In the genomic region with DNA sequence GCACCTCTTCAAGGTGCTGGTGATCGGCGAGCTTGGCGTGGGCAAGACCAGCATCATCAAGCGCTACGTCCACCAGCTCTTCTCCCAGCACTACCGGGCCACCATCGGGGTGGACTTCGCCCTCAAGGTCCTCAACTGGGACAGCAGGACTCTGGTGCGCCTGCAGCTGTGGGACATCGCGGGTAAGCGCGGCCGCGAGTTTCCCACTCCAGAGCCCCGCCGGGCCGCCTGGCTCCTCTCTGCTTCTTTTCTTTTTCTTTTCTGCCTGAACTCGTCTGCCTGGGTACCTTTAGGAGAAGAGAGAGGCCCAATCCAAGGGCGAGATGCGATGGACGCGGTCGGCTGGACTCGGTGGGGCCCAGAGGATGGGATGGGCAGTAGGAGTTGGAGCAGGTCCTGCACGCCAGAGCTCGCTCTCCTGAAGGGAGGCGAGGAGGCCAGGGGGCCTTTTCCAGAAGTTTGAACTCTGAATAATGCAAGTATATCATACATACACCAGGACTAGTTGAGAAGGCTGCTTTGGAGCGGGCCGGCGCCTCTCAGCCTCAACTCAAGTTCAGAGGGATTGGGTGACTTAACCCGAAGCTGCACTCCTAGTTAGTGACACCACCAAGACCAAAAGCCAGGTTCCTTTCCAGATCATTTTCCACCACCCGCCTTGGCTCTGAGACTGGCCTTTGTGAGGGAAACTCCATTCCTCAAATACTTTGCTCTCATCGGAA, we compare ENCODE assay signal across 9 cellular contexts. TPM values are rescaled to one million over a fixed set of nuclear protein-coding genes. Genes with fewer than 3 reads are reported as not detected.
DNase-seq lines count a peak whose midpoint lies in the region; ATAC-seq, FAIRE-seq and TF ChIP-seq lines count a peak whose summit lies in the region.
"Had no signal": no experiment of that assay in that cellular context is flagged by ENCODE, and none has a peak within 500 bp of the region (broad histone marks: within the 10 kb centered on the region; RNA-seq: fewer than 3 reads in every experiment).

No MANE protein-coding gene starts in this region.

- peak overlapping the region; percentile 63 for H3K4me3 Mint-ChIP-seq in activated naive CD8-positive, alpha-beta T cell treated with anti-CD3 and anti-CD28 coated beads, Interleukin-2, amount 50 U/mL, for 24 hours

- ATAC-seq in A549 = peak; percentile 60 to 76
- peak; percentile 22 for ATAC-seq in GM19324 (IDR thresholded peaks at IDR 0.05; ENCODE audit: low FRiP score, unreplicated experiment)
- ATAC-seq in activated naive CD8-positive, alpha-beta T cell treated with anti-CD3 and anti-CD28 coated beads, Interleukin-2, amount 50 U/mL, for 24 hours = no peak

- no peak for FAIRE-seq in A549 (lab: Jason Lieb, UNC)

- H3K27ac ChIP-seq in A549 (peak overlapping the region; percentile 90 to 93), cardiac muscle cell (peak overlapping the region; percentile 65)

- H3K4me2 ChIP-seq in A549 = peak overlapping the region; percentile 91

- H3K27me3 Mint-ChIP-seq in activated naive CD8-positive, alpha-beta T cell treated with anti-CD3 and anti-CD28 coated beads, Interleukin-2, amount 50 U/mL, for 24 hours = peaks cover 31% of the 10 kb centered on the region

- TF ChIP-seq EP300 in A549 (IDR thresholded peaks at IDR 0.05) = no peak
- TF ChIP-seq EP300 in Ishikawa (IDR thresholded peaks at IDR 0.05; ENCODE audit: borderline replicate concordance) = no peak

- H3K4me1 ChIP-seq in A549 = peaks cover 35% of the 10 kb centered on the region
- peaks cover 4% of the 10 kb centered on the region for H3K4me1 ChIP-seq in cardiac muscle cell (ENCODE audit: low read depth)

- POLR2A ChIA-PET in A549 (lab: Yijun Ruan, JAX) = interaction anchor here (0.9 to 1.1 kb wide), 2 partner anchors 9 to 174 kb away, joined by 3 read pairs; no protein-coding TSS in a partner anchor

- no peak for TF ChIP-seq RAD21 in A549 (conservative IDR thresholded peaks at IDR 0.05 in 1 of 2, IDR thresholded peaks at IDR 0.05 in 1 of 2)
- TF ChIP-seq RAD21 in Ishikawa (IDR thresholded peaks at IDR 0.05; ENCODE audit: low read depth) = no peak

- no peaks in the 10 kb centered on the region for H3K36me3 Mint-ChIP-seq in activated naive CD8-positive, alpha-beta T cell treated with anti-CD3 and anti-CD28 coated beads, Interleukin-2, amount 50 U/mL, for 24 hours (ENCODE audit: low read depth)

- no peak for TF ChIP-seq POLR2A in A549 (IDR thresholded peaks at IDR 0.05; ENCODE audit: low read length)

- CTCF ChIA-PET in A549 (lab: Yijun Ruan, JAX) = interaction anchor here (1.0 to 1.4 kb wide), 5 partner anchors 16 to 154 kb away, joined by 3 to 5 read pairs (median 3); no protein-coding TSS in a partner anchor

- TF ChIP-seq CTCF in A549 (IDR thresholded peaks at IDR 0.05) = no peak
- no peak for TF ChIP-seq CTCF in cardiac muscle cell (IDR thresholded peaks at IDR 0.05; ENCODE audit: low read depth, low read length)

- no peaks in the 10 kb centered on the region for H3K27me3 ChIP-seq in cardiac muscle cell

- H3K9me3 ChIP-seq in A549 (no peaks in the 10 kb centered on the region), cardiac muscle cell (ENCODE audit: low read depth) (no peaks in the 10 kb centered on the region)

- 3% methylated on average over 23 of the region's 34 CpGs for WGBS in A549 (ENCODE audit: missing lambda C conversion rate)

- H3K4me3 ChIP-seq in A549 = peak overlapping the region; percentile 84
- H3K4me3 ChIP-seq in cardiac muscle cell = peak overlapping the region; percentile 43

- no peak overlapping the region for H3K27ac Mint-ChIP-seq in activated naive CD8-positive, alpha-beta T cell treated with anti-CD3 and anti-CD28 coated beads, Interleukin-2, amount 50 U/mL, for 24 hours

- no peaks in the 10 kb centered on the region for H3K36me3 ChIP-seq in cardiac muscle cell

- DNase-seq in A549 (ENCODE audit: low read depth in 1 of 2, low spot score in 1 of 2) (peak; percentile 15 to 54), cardiac muscle cell (ENCODE audit: low read depth in 1 of 2, low spot score in 1 of 2) (peak; percentile 29 to 60), nucleus accumbens (lab: John Stamatoyannopoulos, UW) (peak in 35 of 56 donors; percentile 6 to 78 (median 47)), SHP77 treated with DMSO at 0.1 percent for 48 hours (lab: John Stamatoyannopoulos, UW) (no peak), NCI-H128 (lab: John Stamatoyannopoulos, UW; ENCODE audit: unreplicated experiment) (no peak)
- peak; percentile 7 for DNase-seq in activated naive CD8-positive, alpha-beta T cell treated with anti-CD3 and anti-CD28 coated beads, Interleukin-2, amount 50 U/mL, for 24 hours

- H3K4me1 Mint-ChIP-seq in activated naive CD8-positive, alpha-beta T cell treated with anti-CD3 and anti-CD28 coated beads, Interleukin-2, amount 50 U/mL, for 24 hours = peaks cover 12% of the 10 kb centered on the region

- no peaks in the 10 kb centered on the region for H3K9me3 Mint-ChIP-seq in activated naive CD8-positive, alpha-beta T cell treated with anti-CD3 and anti-CD28 coated beads, Interleukin-2, amount 50 U/mL, for 24 hours

TF ChIP-seq in A549, 52 proteins besides CTCF, POLR2A, EP300 and RAD21:
- TF ChIP-seq, protein P1, sequence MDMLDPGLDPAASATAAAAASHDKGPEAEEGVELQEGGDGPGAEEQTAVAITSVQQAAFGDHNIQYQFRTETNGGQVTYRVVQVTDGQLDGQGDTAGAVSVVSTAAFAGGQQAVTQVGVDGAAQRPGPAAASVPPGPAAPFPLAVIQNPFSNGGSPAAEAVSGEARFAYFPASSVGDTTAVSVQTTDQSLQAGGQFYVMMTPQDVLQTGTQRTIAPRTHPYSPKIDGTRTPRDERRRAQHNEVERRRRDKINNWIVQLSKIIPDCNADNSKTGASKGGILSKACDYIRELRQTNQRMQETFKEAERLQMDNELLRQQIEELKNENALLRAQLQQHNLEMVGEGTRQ (IDR thresholded peaks at IDR 0.05) = no peak
- TF ChIP-seq HOXB5 (CRISPR knock-in tag; IDR thresholded peaks at IDR 0.05) (no peak), RCOR1 (IDR thresholded peaks at IDR 0.05; ENCODE audit: low read depth, low read length) (no peak), GATA3 (IDR thresholded peaks at IDR 0.05; ENCODE audit: borderline replicate concordance) (no peak), SREBF2 (IDR thresholded peaks at IDR 0.05) (no peak), TP53 (CRISPR knock-in tag; IDR thresholded peaks at IDR 0.05) (no peak), KDM5A (IDR thresholded peaks at IDR 0.05) (no peak), SMC3 (IDR thresholded peaks at IDR 0.05) (no peak), JUNB (IDR thresholded peaks at IDR 0.05) (no peak), PHF8 (IDR thresholded peaks at IDR 0.05; ENCODE audit: borderline replicate concordance, low read depth) (peak; percentile 25; the same call in 1 of the 2 replicates)
- TF ChIP-seq, protein P2, sequence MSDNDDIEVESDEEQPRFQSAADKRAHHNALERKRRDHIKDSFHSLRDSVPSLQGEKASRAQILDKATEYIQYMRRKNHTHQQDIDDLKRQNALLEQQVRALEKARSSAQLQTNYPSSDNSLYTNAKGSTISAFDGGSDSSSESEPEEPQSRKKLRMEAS (IDR thresholded peaks at IDR 0.05) = peak; percentile 22; the same call in 1 of the 2 replicates

TF ChIP-seq in Ishikawa, 13 proteins besides CTCF, POLR2A, EP300 and RAD21:
- TF ChIP-seq, protein P2 (IDR thresholded peaks at IDR 0.05) = no peak; the same call in 1 of the 2 replicates
- TF ChIP-seq ZBTB7A (IDR thresholded peaks at IDR 0.05; ENCODE audit: low read depth) = 0 out of 2 replicates have a peak, but pooled peaks have one; percentile 30

RNA-seq across cellular contexts. Expression of a gene that starts 0.5 kb away (rescaled TPM):
- polyA plus RNA-seq in A549 (2011; rRNA removed) (43.9 and 49.4 TPM in 2 replicates), A549 (2017; fragmentation: RNase III; extraction: RNeasy Plus Mini Kit Qiagen cat#74134 plus additional on column Dnase treatment) (30.1 to 34.2 TPM (median 31.0 TPM) in 3 replicates), cardiac muscle cell (18.3 and 19.0 TPM in 2 replicates)
- 20.8 and 24.1 TPM in 2 replicates for polyA plus RNA-seq in A549 (2012; cell fraction: cytosol; rRNA removed)
- 7.1 and 7.8 TPM in 2 replicates for polyA plus RNA-seq in A549 (2012; cell fraction: nucleus; rRNA removed)
- polyA minus RNA-seq in A549 (2011; rRNA and poly(A)+ RNA removed) = 7.1 and 8.8 TPM in 2 replicates
- total RNA-seq in cardiac muscle cell = 6.8 and 9.8 TPM in 2 replicates

RNA-seq across cellular contexts. Expression of a gene that starts 54.7 kb away (rescaled TPM):
- polyA plus RNA-seq in A549 (2011; rRNA removed) (not detected in 2 replicates), A549 (2017; fragmentation: RNase III; extraction: RNeasy Plus Mini Kit Qiagen cat#74134 plus additional on column Dnase treatment) (not detected in 3 replicates), cardiac muscle cell (not detected in 2 replicates)
- not detected in 2 replicates for polyA plus RNA-seq in A549 (2012; cell fraction: cytosol; rRNA removed)
- not detected in 2 replicates for polyA plus RNA-seq in A549 (2012; cell fraction: nucleus; rRNA removed)
- not detected in 2 replicates for polyA minus RNA-seq in A549 (2011; rRNA and poly(A)+ RNA removed)
- total RNA-seq in cardiac muscle cell = not detected in 2 replicates
- total RNA-seq: pulmonary artery endothelial cell had no signal

Comparison
In these comparisons a context has a peak if more than half of its experiments do, and no peak if none do; other contexts are left out.
1. DNase-seq: peak in A549 (2 of 2), activated naive CD8-positive, alpha-beta T cell treated with anti-CD3 and anti-CD28 coated beads, Interleukin-2, amount 50 U/mL, for 24 hours (single experiment), cardiac muscle cell (2 of 2) and nucleus accumbens (35 of 56); none in SHP77 treated with DMSO at 0.1 percent for 48 hours (single experiment) and NCI-H128 (single experiment).